In genomic region chr12:9134981-9135628, GRCh38 we compare ENCODE assay signal across 1 cellular context.
A peak's percentile ranks its signal among the peaks of the same experiment; 100 is the strongest.
TF ChIP-seq lines count a peak whose summit lies in the region.

No MANE protein-coding gene starts in this region.

TF ChIP-seq in HepG2, 621 proteins besides CTCF, POLR2A, EP300 and RAD21 (continued from another document and continues in another):
- peak; percentile 51 for TF ChIP-seq ZNF687 (CRISPR knock-in tag; IDR thresholded peaks at IDR 0.05)
- TF ChIP-seq FOSL2 (CRISPR knock-in tag; IDR thresholded peaks at IDR 0.05), result peak; percentile 27; the same call in 1 of the 2 replicates
- TF ChIP-seq PHF8 (CRISPR knock-in tag; IDR thresholded peaks at IDR 0.05), result no peak
- TF ChIP-seq ZSCAN31 (CRISPR knock-in tag; IDR thresholded peaks at IDR 0.05; ENCODE audit: low read depth), result 0 out of 2 replicates have a peak, but pooled peaks have one; percentile 23
- 0 out of 2 replicates have a peak, but pooled peaks have one; percentile 28 for TF ChIP-seq BRD4 (CRISPR knock-in tag; IDR thresholded peaks at IDR 0.05)
- 0 out of 2 replicates have a peak, but pooled peaks have one; percentile 25 for TF ChIP-seq MEIS2 (CRISPR knock-in tag; IDR thresholded peaks at IDR 0.05)
- peak; percentile 74; the same call in 1 of the 2 replicates for TF ChIP-seq ZNF644 (CRISPR knock-in tag; IDR thresholded peaks at IDR 0.05; ENCODE audit: low read depth)
- TF ChIP-seq RORA (CRISPR knock-in tag; IDR thresholded peaks at IDR 0.05), result 0 out of 2 replicates have a peak, but pooled peaks have one; percentile 22
- TF ChIP-seq ZFP90 (CRISPR knock-in tag; IDR thresholded peaks at IDR 0.05; ENCODE audit: borderline replicate concordance), result 0 out of 2 replicates have a peak, but pooled peaks have one; percentile 9
- peak; percentile 70 for TF ChIP-seq SMC3 (IDR thresholded peaks at IDR 0.05; ENCODE audit: low read length)
- TF ChIP-seq AHDC1 (CRISPR knock-in tag; IDR thresholded peaks at IDR 0.05; ENCODE audit: borderline replicate concordance), result no peak
- no peak for TF ChIP-seq NKX3-1 (CRISPR knock-in tag; IDR thresholded peaks at IDR 0.05)
- no peak for TF ChIP-seq THAP11 (CRISPR knock-in tag; IDR thresholded peaks at IDR 0.05)
- TF ChIP-seq ZNF430 (CRISPR knock-in tag; IDR thresholded peaks at IDR 0.05), result no peak
- no peak for TF ChIP-seq HDAC6 (IDR thresholded peaks at IDR 0.05; ENCODE audit: low read depth, low read length)
- no peak for TF ChIP-seq SATB2 (CRISPR knock-in tag; IDR thresholded peaks at IDR 0.05)
- peak; percentile 60; the same call in 1 of the 2 replicates for TF ChIP-seq EHMT2 (IDR thresholded peaks at IDR 0.05; ENCODE audit: borderline replicate concordance, low read depth, low read length)
- TF ChIP-seq ZNF574 (CRISPR knock-in tag; IDR thresholded peaks at IDR 0.05), result peak; percentile 15; the same call in 1 of the 2 replicates
- TF ChIP-seq NFE2L1 (CRISPR knock-in tag; IDR thresholded peaks at IDR 0.05; ENCODE audit: borderline replicate concordance), result no peak
- 0 out of 2 replicates have a peak, but pooled peaks have one; percentile 15 for TF ChIP-seq ZFP91 (CRISPR knock-in tag; IDR thresholded peaks at IDR 0.05; ENCODE audit: borderline replicate concordance)
- peak; percentile 29; the same call in 1 of the 2 replicates for TF ChIP-seq ZBTB33 (CRISPR knock-in tag; IDR thresholded peaks at IDR 0.05)
- TF ChIP-seq CREB1 (IDR thresholded peaks at IDR 0.05), result 0 out of 2 replicates have a peak, but pooled peaks have one; percentile 7
- no peak for TF ChIP-seq CREB1 (CRISPR knock-in tag; IDR thresholded peaks at IDR 0.05)
- 0 out of 2 replicates have a peak, but pooled peaks have one; percentile 34 for TF ChIP-seq IRF2 (CRISPR knock-in tag; IDR thresholded peaks at IDR 0.05)
- peak; percentile 77 for TF ChIP-seq TFAP4 (IDR thresholded peaks at IDR 0.05; ENCODE audit: borderline replicate concordance, low read depth)
- TF ChIP-seq CSRNP2 (CRISPR knock-in tag; conservative IDR thresholded peaks at IDR 0.05; ENCODE audit: low read depth), result no peak
- TF ChIP-seq ZNF205 (CRISPR knock-in tag; IDR thresholded peaks at IDR 0.05), result 0 out of 2 replicates have a peak, but pooled peaks have one; percentile 18
- peak; percentile 55; the same call in 1 of the 2 replicates for TF ChIP-seq ZBTB38 (CRISPR knock-in tag; IDR thresholded peaks at IDR 0.05)
- TF ChIP-seq RNF219 (CRISPR knock-in tag; IDR thresholded peaks at IDR 0.05), result no peak
- no peak for TF ChIP-seq SMYD3 (CRISPR knock-in tag; IDR thresholded peaks at IDR 0.05)
- no peak for TF ChIP-seq MLLT10 (CRISPR knock-in tag; IDR thresholded peaks at IDR 0.05)
